11 cellular contexts compared by ENCODE assay signal in genomic region chr10:182441-183201, GRCh38. TPM values are rescaled to one million over a fixed set of nuclear protein-coding genes. Genes with fewer than 3 reads are reported as not detected.
DNase-seq lines count a peak whose midpoint lies in the region; ATAC-seq and TF ChIP-seq lines count a peak whose summit lies in the region.
"Had no signal": no experiment of that assay in that cellular context is flagged by ENCODE, and none has a peak within 500 bp of the region (broad histone marks: within the 10 kb centered on the region; RNA-seq: fewer than 3 reads in every experiment).

No MANE protein-coding gene starts in this region.

- H3K9me3 Mint-ChIP-seq in CD8-positive, alpha-beta memory T cell: peaks cover 0 to 7% (median 4%) of the 10 kb centered on the region in 5 donors
- peaks cover 10% of the 10 kb centered on the region for H3K9me3 Mint-ChIP-seq in activated CD4-positive, alpha-beta memory T cell treated with anti-CD3 and anti-CD28 coated beads, Interleukin-2, amount 10 ng/mL, durations not matched to agents 7 days and 5 days

- H3K36me3 ChIP-seq in CD8-positive, alpha-beta memory T cell (ENCODE audit: insufficient read depth, low read length): peaks cover 8% of the 10 kb centered on the region
- H3K36me3 ChIP-seq in spleen (peaks cover 0 to 62% (median 18%) of the 10 kb centered on the region in 6 donors), PC-3 (ENCODE audit: low read depth, low read length) (no peaks in the 10 kb centered on the region)
- H3K36me3 ChIP-seq: breast epithelium had no signal

- no peak overlapping the region for H3K4me3 ChIP-seq in CD8-positive, alpha-beta memory T cell (ENCODE audit: low read length)
- H3K4me3 ChIP-seq in fibroblast of mammary gland (ENCODE audit: control insufficient read depth, low read depth, low read length): no peak overlapping the region
- no peak overlapping the region for H3K4me3 ChIP-seq in spleen
- no peak overlapping the region for H3K4me3 ChIP-seq in PC-3 (ENCODE audit: low read length)
- H3K4me3 ChIP-seq: breast epithelium, esophagus muscularis mucosa had no signal

- H3K9ac ChIP-seq in PC-3 (ENCODE audit: low read length): no peak overlapping the region

- H3K9me2 ChIP-seq in PC-3 (replicated peaks; ENCODE audit: low read length): no peaks in the 10 kb centered on the region

- POLR2A ChIA-PET in CD8-positive, alpha-beta memory T cell (lab: Charles Lee): no interaction called here
- POLR2A ChIA-PET in activated CD4-positive, alpha-beta memory T cell treated with anti-CD3 and anti-CD28 coated beads, Interleukin-2, amount 10 ng/mL, durations not matched to agents 7 days and 5 days (lab: Charles Lee): no interaction called here
- POLR2A ChIA-PET in PC-3 (lab: Charles Lee; ENCODE audit: unreplicated experiment): no interaction called here

- TF ChIP-seq CTCF in fibroblast of mammary gland (conservative IDR thresholded peaks at IDR 0.05; ENCODE audit: control insufficient read depth, insufficient read depth, low read depth, low read length) (no peak), spleen (IDR thresholded peaks at IDR 0.05 in 8 of 11, conservative IDR thresholded peaks at IDR 0.05 in 3 of 11) (no peak), PC-3 (conservative IDR thresholded peaks at IDR 0.05; ENCODE audit: low read depth, low read length) (no peak)

- DNase-seq in CD8-positive, alpha-beta memory T cell: no peak
- DNase-seq in activated CD4-positive, alpha-beta memory T cell treated with anti-CD3 and anti-CD28 coated beads, Interleukin-2, amount 10 ng/mL, durations not matched to agents 7 days and 5 days: no peak
- DNase-seq in fibroblast of mammary gland (ENCODE audit: low read depth) (peak; percentile 55), spleen (no peak), H4 (ENCODE audit: low spot score) (no peak), DMS79 (lab: John Stamatoyannopoulos, UW) (no peak), PC-3 (no peak)

- intact Hi-C loops in spleen (cut with DNase I; ENCODE audit: low total_unique reads): no loop called here
- intact Hi-C loops in PC-3 (cut with micrococcal nuclease): no loop called here

- H3K27ac Mint-ChIP-seq in CD8-positive, alpha-beta memory T cell: peak overlapping the region in 7 of 8 donors; percentile 10 to 73 (median 36)
- peak overlapping the region; percentile 86 for H3K27ac Mint-ChIP-seq in activated CD4-positive, alpha-beta memory T cell treated with anti-CD3 and anti-CD28 coated beads, Interleukin-2, amount 10 ng/mL, durations not matched to agents 7 days and 5 days
- H3K27ac Mint-ChIP-seq: progenitor cell of endocrine pancreas had no signal

- H4K20me1 ChIP-seq in PC-3 (ENCODE audit: low read length): no peaks in the 10 kb centered on the region

- H3K79me2 ChIP-seq in PC-3 (ENCODE audit: low read length): no peaks in the 10 kb centered on the region

- H3K4me1 Mint-ChIP-seq in CD8-positive, alpha-beta memory T cell: peaks cover 15 to 33% (median 25%) of the 10 kb centered on the region in 3 donors
- H3K4me1 Mint-ChIP-seq in activated CD4-positive, alpha-beta memory T cell treated with anti-CD3 and anti-CD28 coated beads, Interleukin-2, amount 10 ng/mL, durations not matched to agents 7 days and 5 days: peaks cover 32% of the 10 kb centered on the region

- H3F3A ChIP-seq in PC-3 (ENCODE audit: low read length, unreplicated experiment): no peaks in the 10 kb centered on the region

- H3K36me3 Mint-ChIP-seq in CD8-positive, alpha-beta memory T cell: peaks cover 23 to 54% (median 23%) of the 10 kb centered on the region in 3 donors
- peaks cover 37% of the 10 kb centered on the region for H3K36me3 Mint-ChIP-seq in activated CD4-positive, alpha-beta memory T cell treated with anti-CD3 and anti-CD28 coated beads, Interleukin-2, amount 10 ng/mL, durations not matched to agents 7 days and 5 days (ENCODE audit: low read depth)

- H3K27me3 ChIP-seq in CD8-positive, alpha-beta memory T cell (ENCODE audit: insufficient read depth, low read length, poor library complexity, severe bottlenecking): no peaks in the 10 kb centered on the region
- H3K27me3 ChIP-seq in spleen (replicated peaks in 1 of 7) (no peaks in the 10 kb centered on the region), PC-3 (ENCODE audit: low read length) (no peaks in the 10 kb centered on the region)
- H3K27me3 ChIP-seq: breast epithelium, esophagus muscularis mucosa had no signal

- BruUV-seq in PC-3 (replicated peaks; lab: Mats Ljungman, UMichigan): no TSS peak

- no peak overlapping the region for H3K4me2 ChIP-seq in PC-3 (ENCODE audit: low read length)

- ATAC-seq in GM18511 (IDR thresholded peaks at IDR 0.05; ENCODE audit: unreplicated experiment) (peak; percentile 56), PC-3 (no peak)

- no peak for TF ChIP-seq POLR2A in spleen (IDR thresholded peaks at IDR 0.05)

- WGBS in spleen, 5 donors: 62 to 83% (median 66%) methylated on average over 6 of the region's 6 CpGs

- H2AFZ ChIP-seq in PC-3 (ENCODE audit: low read length): no peak overlapping the region

- CTCF ChIA-PET in CD8-positive, alpha-beta memory T cell (lab: Charles Lee): interaction anchor here (1.8 kb wide), 1 partner anchor 46 kb away, joined by 5 read pairs; no protein-coding TSS in a partner anchor
- CTCF ChIA-PET in activated CD4-positive, alpha-beta memory T cell treated with anti-CD3 and anti-CD28 coated beads, Interleukin-2, amount 10 ng/mL, durations not matched to agents 7 days and 5 days (lab: Charles Lee): no interaction called here
- CTCF ChIA-PET in PC-3 (lab: Charles Lee): no interaction called here

- H3K27me3 Mint-ChIP-seq in CD8-positive, alpha-beta memory T cell: no peaks in the 10 kb centered on the region
- no peaks in the 10 kb centered on the region for H3K27me3 Mint-ChIP-seq in activated CD4-positive, alpha-beta memory T cell treated with anti-CD3 and anti-CD28 coated beads, Interleukin-2, amount 10 ng/mL, durations not matched to agents 7 days and 5 days
- H3K27me3 Mint-ChIP-seq: progenitor cell of endocrine pancreas had no signal

- peaks cover 5% of the 10 kb centered on the region for H3K4me1 ChIP-seq in CD8-positive, alpha-beta memory T cell (ENCODE audit: insufficient read depth, low read length)
- H3K4me1 ChIP-seq in spleen: peaks cover 0 to 15% (median 3%) of the 10 kb centered on the region in 6 donors
- no peaks in the 10 kb centered on the region for H3K4me1 ChIP-seq in PC-3 (ENCODE audit: insufficient read depth, low read length)
- H3K4me1 ChIP-seq: breast epithelium had no signal

- H3K4me3 Mint-ChIP-seq in CD8-positive, alpha-beta memory T cell: peak overlapping the region in 2 of 7 donors; percentile 37 to 51
- H3K4me3 Mint-ChIP-seq in activated CD4-positive, alpha-beta memory T cell treated with anti-CD3 and anti-CD28 coated beads, Interleukin-2, amount 10 ng/mL, durations not matched to agents 7 days and 5 days: peak overlapping the region; percentile 34

- H3K9me3 ChIP-seq in CD8-positive, alpha-beta memory T cell (ENCODE audit: low read length): no peaks in the 10 kb centered on the region
- peaks cover 0 to 16% (median 12%) of the 10 kb centered on the region in 8 donors for H3K9me3 ChIP-seq in spleen
- no peaks in the 10 kb centered on the region for H3K9me3 ChIP-seq in PC-3 (ENCODE audit: low read length)

- no peak overlapping the region for H3K27ac ChIP-seq in CD8-positive, alpha-beta memory T cell (ENCODE audit: low read depth, low read length)
- H3K27ac ChIP-seq in spleen (no peak overlapping the region), PC-3 (ENCODE audit: low read length) (no peak overlapping the region)
- H3K27ac ChIP-seq: breast epithelium, esophagus muscularis mucosa had no signal

RNA-seq across cellular contexts. Expression of gene ZMYND11, which starts 47.4 kb away (rescaled TPM):
- total RNA-seq in CD8-positive, alpha-beta memory T cell: 10 to 100 TPM; 34.9 to 36.7 TPM
- polyA plus RNA-seq in CD8-positive, alpha-beta memory T cell: 53.5 TPM
- 10 to 100 TPM; 30.9 to 36.9 TPM for total RNA-seq in activated CD4-positive, alpha-beta memory T cell treated with anti-CD3 and anti-CD28 coated beads, Interleukin-2, amount 10 ng/mL, durations not matched to agents 7 days and 5 days
- 10 to 100 TPM; 47.2 to 65.3 (median 52.3) TPM for total RNA-seq in spleen
- 10 to 100 TPM; 20.3 to 31.1 (median 23.5) TPM for polyA plus RNA-seq in spleen
- 26.7 and 31.4 TPM in 2 replicates for total RNA-seq in H4 (2014; rRNA removed; shearing (Covaris generic))
- 17.0 and 17.1 TPM in 2 replicates for total RNA-seq in PC-3 (2014; rRNA removed)
